33 cellular contexts compared by ENCODE assay signal in genomic region chr3:128098234-128098633, GRCh38. TPM values are rescaled to one million over a fixed set of nuclear protein-coding genes. Genes with fewer than 3 reads are reported as not detected.
DNase-seq lines count a peak whose midpoint lies in the region; ATAC-seq, FAIRE-seq and TF ChIP-seq lines count a peak whose summit lies in the region.
"Had no signal": no experiment of that assay in that cellular context is flagged by ENCODE, and none has a peak within 500 bp of the region (broad histone marks: within the 10 kb centered on the region; RNA-seq: fewer than 3 reads in every experiment).

No MANE protein-coding gene starts in this region.

- peaks cover 64% of the 10 kb centered on the region for H3K4me1 Mint-ChIP-seq in GM23338
- H3K4me1 Mint-ChIP-seq in WTC11: peaks cover 78% of the 10 kb centered on the region
- H3K4me1 Mint-ChIP-seq: immature natural killer cell, naive B cell had no signal

- peak overlapping the region; percentile 35; the same call in 1 of the 2 replicates for H3K4me2 ChIP-seq in GM23338
- H3K4me2 ChIP-seq: BLaER1, SK-N-SH had no signal

- H4K20me1 ChIP-seq in GM23338 (replicated peaks; ENCODE audit: insufficient read depth): peaks cover 23% of the 10 kb centered on the region

- peak; percentile 12; the same call in 2 of the 3 replicates for ATAC-seq in GM23338
- ATAC-seq in WTC11: no peak
- peak; percentile 44 for ATAC-seq in left lobe of liver
- ATAC-seq in pancreas: peak; percentile 12 to 49 (median 34)
- ATAC-seq: gastroesophageal sphincter had no signal

- 40 to 41% methylated on average over 6 of the region's 6 CpGs for WGBS in pancreas, 2 donors

- peaks cover 73% of the 10 kb centered on the region for H3K4me1 ChIP-seq in GM23338 (ENCODE audit: insufficient read depth)
- H3K4me1 ChIP-seq in pancreas: peaks cover 10 to 21% (median 13%) of the 10 kb centered on the region in 3 donors
- H3K4me1 ChIP-seq: BLaER1, prostate gland had no signal

- peak overlapping the region; percentile 11; the same call in 1 of the 2 replicates for H3K4me3 ChIP-seq in GM23338
- no peak overlapping the region for H3K4me3 ChIP-seq in pancreas
- H3K4me3 ChIP-seq: BLaER1, gastroesophageal sphincter, left ventricle myocardium inferior, prostate gland, tibial artery had no signal

- H3K36me3 ChIP-seq in GM23338 (ENCODE audit: insufficient read depth): peaks cover 36% of the 10 kb centered on the region
- H3K36me3 ChIP-seq in pancreas: peaks cover 0 to 6% (median 5%) of the 10 kb centered on the region in 3 donors
- H3K36me3 ChIP-seq: prostate gland had no signal

- no peak for TF ChIP-seq CTCF in GM23338 (conservative IDR thresholded peaks at IDR 0.05; ENCODE audit: low read depth in 2 of 2)
- TF ChIP-seq CTCF in WTC11 (IDR thresholded peaks at IDR 0.05): no peak
- TF ChIP-seq CTCF in pancreas (IDR thresholded peaks at IDR 0.05): no peak

- CTCF ChIA-PET in WTC11 (lab: Charles Lee): interaction anchor here (1.2 to 1.8 kb wide), 2 partner anchors 23 to 35 kb away, joined by 5 to 7 read pairs; no protein-coding TSS in a partner anchor

- no peak for FAIRE-seq in pancreas (lab: Jason Lieb, UNC)
- FAIRE-seq: bronchial epithelial cell, TTC549 had no signal

- intact Hi-C loops in pancreas (cut with DNase I): loop anchor here in 1 of 3 donors (10.0 kb wide), 1 partner anchor 487 kb away; no protein-coding TSS in a partner anchor

- H3K27me3 ChIP-seq in GM23338 (ENCODE audit: insufficient read depth) (no peaks in the 10 kb centered on the region), pancreas (no peaks in the 10 kb centered on the region)
- H3K27me3 ChIP-seq: BLaER1, gastroesophageal sphincter, tibial artery had no signal

- peaks cover 10% of the 10 kb centered on the region; the same call in 1 of the 2 replicates for H3F3A ChIP-seq in GM23338 (replicated peaks; ENCODE audit: low read depth)

- H3K27ac Mint-ChIP-seq in GM23338 (peak overlapping the region; percentile 88), WTC11 (peak overlapping the region; percentile 71; the same call in 1 of the 2 replicates)
- H3K27ac Mint-ChIP-seq: activated CD4-positive, alpha-beta memory T cell treated with anti-CD3 and anti-CD28 coated beads, Interleukin-2, amount 10 ng/mL, durations not matched to agents 7 days and 5 days; activated naive CD8-positive, alpha-beta T cell; mesothelial cell of epicardium; naive B cell; T-helper 1 cell treated with Interleukin-12 subunit alpha and Interleukin-12 subunit beta and Interleukin-4 antibody, amounts not matched to agents 30 μg/mL and 1 μg/mL, for 36 hours had no signal

- H3K9me3 Mint-ChIP-seq in GM23338 (no peaks in the 10 kb centered on the region), WTC11 (no peaks in the 10 kb centered on the region)
- H3K9me3 Mint-ChIP-seq: activated CD4-positive, alpha-beta memory T cell treated with anti-CD3 and anti-CD28 coated beads, Interleukin-2, amount 10 ng/mL, durations not matched to agents 7 days and 5 days; immature natural killer cell; mesothelial cell of epicardium; naive B cell; T-helper 1 cell treated with Interleukin-12 subunit alpha and Interleukin-12 subunit beta and Interleukin-4 antibody, amounts not matched to agents 30 μg/mL and 1 μg/mL, for 36 hours had no signal

- peaks cover 52% of the 10 kb centered on the region for H3K79me2 ChIP-seq in GM23338 (replicated peaks; ENCODE audit: insufficient read depth)

- H3K4me3 Mint-ChIP-seq in GM23338 (peak overlapping the region; percentile 18; the same call in 1 of the 3 replicates), WTC11 (no peak overlapping the region)
- H3K4me3 Mint-ChIP-seq: activated CD4-positive, alpha-beta memory T cell treated with anti-CD3 and anti-CD28 coated beads, Interleukin-2, amount 10 ng/mL, durations not matched to agents 7 days and 5 days; activated naive CD8-positive, alpha-beta T cell; immature natural killer cell; mesothelial cell of epicardium; naive B cell; T-helper 1 cell treated with Interleukin-12 subunit alpha and Interleukin-12 subunit beta and Interleukin-4 antibody, amounts not matched to agents 30 μg/mL and 1 μg/mL, for 36 hours had no signal

- H3K27me3 Mint-ChIP-seq in GM23338 (ENCODE audit: insufficient read depth, low read depth, poor library complexity) (no peaks in the 10 kb centered on the region), WTC11 (ENCODE audit: low read depth) (no peaks in the 10 kb centered on the region)
- H3K27me3 Mint-ChIP-seq: activated CD4-positive, alpha-beta memory T cell treated with anti-CD3 and anti-CD28 coated beads, Interleukin-2, amount 10 ng/mL, durations not matched to agents 7 days and 5 days; activated naive CD8-positive, alpha-beta T cell; naive B cell had no signal

- H2AFZ ChIP-seq in GM23338: no peak overlapping the region

- no peaks in the 10 kb centered on the region for H3K9me3 ChIP-seq in pancreas
- H3K9me3 ChIP-seq: BLaER1, gastroesophageal sphincter, left ventricle myocardium inferior, prostate gland, SK-N-SH, tibial artery had no signal

- POLR2A ChIA-PET in WTC11 (lab: Charles Lee): no interaction called here

- H3K27ac ChIP-seq in GM23338 (ENCODE audit: low read depth) (peak overlapping the region; percentile 87), pancreas (peak overlapping the region in 3 of 4 donors; percentile 10 to 46 (median 15))
- H3K27ac ChIP-seq: BLaER1, gastroesophageal sphincter, left ventricle myocardium inferior, prostate gland, tibial artery had no signal

- H3K36me3 Mint-ChIP-seq in GM23338 (ENCODE audit: low read depth) (peaks cover 94% of the 10 kb centered on the region), WTC11 (peaks cover 86% of the 10 kb centered on the region)

- no peak for DNase-seq in GM23338 (ENCODE audit: low spot score)
- DNase-seq in WTC11 (ENCODE audit: low spot score): no peak
- DNase-seq in left lobe of liver (ENCODE audit: low spot score): no peak
- no peak for DNase-seq in pancreas
- no peak for DNase-seq in SHP77 treated with DMSO at 0.1 percent for 48 hours (lab: John Stamatoyannopoulos, UW)
- DNase-seq in NCI-H1048 (lab: John Stamatoyannopoulos, UW): no peak
- DNase-seq in retina: no peak
- DNase-seq: activated CD4-positive, alpha-beta memory T cell treated with anti-CD3 and anti-CD28 coated beads, Interleukin-2, amount 10 ng/mL, durations not matched to agents 7 days and 5 days; activated CD4-positive, CD25-positive, alpha-beta regulatory T cell treated with anti-CD3 and anti-CD28 coated beads, Interleukin-2, amount 50 U/mL, for 72 hours; activated CD8-positive, alpha-beta memory T cell treated with anti-CD3 and anti-CD28 coated beads, Interleukin-2, amount 50 U/mL, for 4 hours; DMS53; hippocampal formation; immature natural killer cell; KG1; left ventricle myocardium inferior; MM.1S; naive B cell; NCI-H1417 treated with DMSO at 0.1 percent for 48 hours; NCI-H2081 treated with DMSO at 0.1 percent for 48 hours; NCI-H2227 treated with DMSO at 0.1 percent for 48 hours; NCI-H526; NK-92 treated with Interleukin-12 subunit alpha and Interleukin-12 subunit beta, amount 100 ng/mL, for 24 hours; SK-N-SH; stimulated activated CD4-positive, alpha-beta T cell treated with anti-CD3 and anti-CD28 coated beads, Interleukin-4, amount 100 ng/mL, for 24 hours; tibial artery had no signal

- no peaks in the 10 kb centered on the region for H3K9me2 ChIP-seq in GM23338 (ENCODE audit: insufficient read depth)
- H3K9me2 ChIP-seq: SK-N-SH had no signal

TF ChIP-seq in WTC11, 78 proteins besides CTCF, POLR2A, EP300 and RAD21 (continues in another document):
- TF ChIP-seq ZBTB21 (CRISPR knock-in tag; IDR thresholded peaks at IDR 0.05; ENCODE audit: borderline replicate concordance) (no peak), ESRRA (CRISPR knock-in tag; IDR thresholded peaks at IDR 0.05; ENCODE audit: borderline replicate concordance) (no peak), E2F1 (CRISPR knock-in tag; IDR thresholded peaks at IDR 0.05) (no peak), HMGA2 (CRISPR knock-in tag; IDR thresholded peaks at IDR 0.05) (no peak), ZNF512 (CRISPR knock-in tag; IDR thresholded peaks at IDR 0.05; ENCODE audit: borderline replicate concordance) (no peak), NR1H2 (CRISPR knock-in tag; IDR thresholded peaks at IDR 0.05) (no peak)

RNA-seq across cellular contexts. Expression of gene RUVBL1, which starts 25.4 kb away (rescaled TPM):
- total RNA-seq in GM23338 (2014; rRNA removed; shearing (Covaris generic)): 133 and 134 TPM in 2 replicates
- polyA plus RNA-seq in GM23338 (2016; fragmentation: Nextera tagmentation; extraction: Ambion mirVana) (136 and 137 TPM in 2 replicates), pancreas (10 to 100 TPM in 1 of 2 donors, 1 to 10 TPM in 1; 7.6 to 12.6 TPM)
- total RNA-seq in WTC11 (2021) (116 to 121 TPM (median 118 TPM) in 3 replicates), left lobe of liver (11.3 TPM), pancreas (10 to 100 TPM in 3 of 6 donors, 1 to 10 TPM in 3; 3.7 to 13.3 (median 10.0) TPM)

RNA-seq across cellular contexts. Expression of gene SEC61A1, which starts 46.0 kb away (rescaled TPM):
- 170 and 184 TPM in 2 replicates for total RNA-seq in GM23338 (2014; rRNA removed; shearing (Covaris generic))
- polyA plus RNA-seq in GM23338 (2016; fragmentation: Nextera tagmentation; extraction: Ambion mirVana) (44.8 and 47.3 TPM in 2 replicates), pancreas (100 to 1,000 TPM; 193 to 214 TPM)
- total RNA-seq in WTC11 (2021) (119 to 152 TPM (median 120 TPM) in 3 replicates), left lobe of liver (152 TPM), pancreas (100 to 1,000 TPM; 197 to 245 (median 222) TPM)

RNA-seq across cellular contexts. Expression of gene EEFSEC, which starts 55.0 kb away (rescaled TPM):
- total RNA-seq in GM23338 (2014; rRNA removed; shearing (Covaris generic)): 14.1 and 16.2 TPM in 2 replicates
- polyA plus RNA-seq in GM23338 (2016; fragmentation: Nextera tagmentation; extraction: Ambion mirVana) (9.5 and 10.1 TPM in 2 replicates), pancreas (1 to 10 TPM; 8.1 to 9.8 TPM)
- total RNA-seq in WTC11 (2021) (13.7 to 16.9 TPM (median 16.1 TPM) in 3 replicates), left lobe of liver (12.8 TPM), pancreas (1 to 10 TPM; 5.9 to 9.3 (median 6.7) TPM)
